1 cellular context compared by ENCODE assay signal in the genomic region with DNA sequence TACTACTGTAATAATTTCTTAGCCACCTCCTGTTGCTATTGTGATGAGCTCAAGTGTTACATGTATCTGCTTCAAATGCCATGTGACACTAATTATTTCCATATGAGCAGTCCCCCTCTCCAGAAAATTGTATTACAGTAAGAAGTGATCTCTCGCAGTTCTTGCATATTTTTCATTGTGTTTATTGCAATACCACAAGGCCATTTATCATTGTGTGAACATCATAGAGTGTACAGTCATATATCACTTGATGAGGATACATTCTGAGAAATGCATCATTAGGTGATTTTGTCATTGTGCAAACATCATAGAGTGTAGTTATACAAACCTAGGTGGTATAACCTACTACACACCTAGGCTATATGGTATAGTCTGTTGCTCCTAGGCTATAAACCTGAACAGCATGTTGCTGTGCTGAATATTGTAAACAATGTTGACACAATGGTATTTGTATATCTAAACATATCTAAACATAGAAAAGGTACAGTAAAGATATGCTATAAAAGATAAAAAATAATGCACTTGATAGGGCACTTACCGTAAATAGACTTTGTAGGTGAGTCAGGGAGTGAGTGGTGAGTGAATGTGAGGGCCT.
TF ChIP-seq lines count a peak whose summit lies in the region.

No MANE protein-coding gene starts in this region.

TF ChIP-seq in SK-N-SH treated with all-trans-retinoic acid at 6 μM for 48 hours, 23 proteins besides CTCF, POLR2A, EP300 and RAD21 (continued from another document):
- TF ChIP-seq ISL1 (CRISPR knock-in tag; IDR thresholded peaks at IDR 0.05) = no peak
- TF ChIP-seq SNAI2 (CRISPR knock-in tag; IDR thresholded peaks at IDR 0.05) = no peak
- TF ChIP-seq RARB (CRISPR knock-in tag; IDR thresholded peaks at IDR 0.05) = no peak
- TF ChIP-seq, protein P1, sequence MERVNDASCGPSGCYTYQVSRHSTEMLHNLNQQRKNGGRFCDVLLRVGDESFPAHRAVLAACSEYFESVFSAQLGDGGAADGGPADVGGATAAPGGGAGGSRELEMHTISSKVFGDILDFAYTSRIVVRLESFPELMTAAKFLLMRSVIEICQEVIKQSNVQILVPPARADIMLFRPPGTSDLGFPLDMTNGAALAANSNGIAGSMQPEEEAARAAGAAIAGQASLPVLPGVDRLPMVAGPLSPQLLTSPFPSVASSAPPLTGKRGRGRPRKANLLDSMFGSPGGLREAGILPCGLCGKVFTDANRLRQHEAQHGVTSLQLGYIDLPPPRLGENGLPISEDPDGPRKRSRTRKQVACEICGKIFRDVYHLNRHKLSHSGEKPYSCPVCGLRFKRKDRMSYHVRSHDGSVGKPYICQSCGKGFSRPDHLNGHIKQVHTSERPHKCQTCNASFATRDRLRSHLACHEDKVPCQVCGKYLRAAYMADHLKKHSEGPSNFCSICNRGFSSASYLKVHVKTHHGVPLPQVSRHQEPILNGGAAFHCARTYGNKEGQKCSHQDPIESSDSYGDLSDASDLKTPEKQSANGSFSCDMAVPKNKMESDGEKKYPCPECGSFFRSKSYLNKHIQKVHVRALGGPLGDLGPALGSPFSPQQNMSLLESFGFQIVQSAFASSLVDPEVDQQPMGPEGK (CRISPR knock-in tag; IDR thresholded peaks at IDR 0.05; ENCODE audit: borderline replicate concordance) = no peak
- TF ChIP-seq, protein P2, sequence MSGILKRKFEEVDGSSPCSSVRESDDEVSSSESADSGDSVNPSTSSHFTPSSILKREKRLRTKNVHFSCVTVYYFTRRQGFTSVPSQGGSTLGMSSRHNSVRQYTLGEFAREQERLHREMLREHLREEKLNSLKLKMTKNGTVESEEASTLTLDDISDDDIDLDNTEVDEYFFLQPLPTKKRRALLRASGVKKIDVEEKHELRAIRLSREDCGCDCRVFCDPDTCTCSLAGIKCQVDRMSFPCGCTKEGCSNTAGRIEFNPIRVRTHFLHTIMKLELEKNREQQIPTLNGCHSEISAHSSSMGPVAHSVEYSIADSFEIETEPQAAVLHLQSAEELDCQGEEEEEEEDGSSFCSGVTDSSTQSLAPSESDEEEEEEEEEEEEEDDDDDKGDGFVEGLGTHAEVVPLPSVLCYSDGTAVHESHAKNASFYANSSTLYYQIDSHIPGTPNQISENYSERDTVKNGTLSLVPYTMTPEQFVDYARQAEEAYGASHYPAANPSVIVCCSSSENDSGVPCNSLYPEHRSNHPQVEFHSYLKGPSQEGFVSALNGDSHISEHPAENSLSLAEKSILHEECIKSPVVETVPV (CRISPR knock-in tag; IDR thresholded peaks at IDR 0.05) = no peak
- TF ChIP-seq GLIS3 (CRISPR knock-in tag; IDR thresholded peaks at IDR 0.05) = no peak
- no peak for TF ChIP-seq TOX (CRISPR knock-in tag; IDR thresholded peaks at IDR 0.05; ENCODE audit: borderline replicate concordance)
- TF ChIP-seq, protein P3, sequence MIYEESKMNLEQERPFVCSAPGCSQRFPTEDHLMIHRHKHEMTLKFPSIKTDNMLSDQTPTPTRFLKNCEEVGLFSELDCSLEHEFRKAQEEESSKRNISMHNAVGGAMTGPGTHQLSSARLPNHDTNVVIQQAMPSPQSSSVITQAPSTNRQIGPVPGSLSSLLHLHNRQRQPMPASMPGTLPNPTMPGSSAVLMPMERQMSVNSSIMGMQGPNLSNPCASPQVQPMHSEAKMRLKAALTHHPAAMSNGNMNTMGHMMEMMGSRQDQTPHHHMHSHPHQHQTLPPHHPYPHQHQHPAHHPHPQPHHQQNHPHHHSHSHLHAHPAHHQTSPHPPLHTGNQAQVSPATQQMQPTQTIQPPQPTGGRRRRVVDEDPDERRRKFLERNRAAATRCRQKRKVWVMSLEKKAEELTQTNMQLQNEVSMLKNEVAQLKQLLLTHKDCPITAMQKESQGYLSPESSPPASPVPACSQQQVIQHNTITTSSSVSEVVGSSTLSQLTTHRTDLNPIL (CRISPR knock-in tag; IDR thresholded peaks at IDR 0.05; ENCODE audit: low read depth) = no peak
- TF ChIP-seq CSDC2 (CRISPR knock-in tag; IDR thresholded peaks at IDR 0.05) = no peak
- no peak for TF ChIP-seq BACH2 (CRISPR knock-in tag; IDR thresholded peaks at IDR 0.05; ENCODE audit: borderline replicate concordance)
- no peak for TF ChIP-seq ARNTL (CRISPR knock-in tag; IDR thresholded peaks at IDR 0.05; ENCODE audit: borderline replicate concordance, low read depth)
- TF ChIP-seq OSR1 (CRISPR knock-in tag; IDR thresholded peaks at IDR 0.05) = no peak
- TF ChIP-seq ZNF565 (CRISPR knock-in tag; conservative IDR thresholded peaks at IDR 0.05; ENCODE audit: low read depth) = no peak
